In the genomic region with DNA sequence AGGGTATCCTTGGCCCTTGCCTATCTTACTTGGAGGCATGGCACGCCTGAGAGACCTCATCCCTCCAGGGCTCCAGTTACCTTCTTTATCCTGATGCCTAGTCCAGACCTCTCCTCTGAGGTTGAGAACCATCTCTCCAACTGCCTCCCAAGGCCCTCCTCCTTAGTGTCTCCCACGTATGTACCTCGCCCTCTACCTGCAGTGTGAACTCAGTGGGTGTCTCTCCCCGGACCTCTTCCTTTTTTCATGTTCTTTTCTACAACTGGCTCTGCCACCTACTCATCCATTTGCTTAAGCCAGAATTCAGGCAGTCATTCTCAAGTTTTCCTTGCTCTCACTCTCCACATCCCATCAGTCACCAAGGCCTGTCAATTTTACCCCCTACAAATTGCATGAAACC, we compare ENCODE assay signal across 39 cellular contexts. TPM values are rescaled to one million over a fixed set of nuclear protein-coding genes. Genes with fewer than 3 reads are reported as not detected.
"Had no signal": no experiment of that assay in that cellular context is flagged by ENCODE, and none has a peak within 500 bp of the region (broad histone marks: within the 10 kb centered on the region; RNA-seq: fewer than 3 reads in every experiment).

No MANE protein-coding gene starts in this region.

- H3K4me1 ChIP-seq: adrenal gland, ascending aorta, body of pancreas, breast epithelium had no signal

- DNase-seq: activated effector memory CD4-positive, alpha-beta T cell treated with anti-CD3 and anti-CD28 coated beads, Interleukin-2, amount 50 U/mL, for 16 hours; activated effector memory CD4-positive, alpha-beta T cell treated with Interleukin-2 at 50 U/mL for 16 hours; activated gamma-delta T cell; activated gamma-delta T cell treated with Interleukin-2 at 50 U/mL for 16 hours; activated naive CD4-positive, alpha-beta T cell; activated naive CD4-positive, alpha-beta T cell treated with anti-CD3 and anti-CD28 coated beads for 36 hours; activated naive CD4-positive, alpha-beta T cell treated with anti-CD3 and anti-CD28 coated beads, Interleukin-2, amount 10 ng/mL, durations not matched to agents 7 days and 5 days; activated naive CD4-positive, alpha-beta T cell treated with anti-CD3 and anti-CD28 coated beads, Interleukin-2, amount 50 U/mL, for 16 hours; activated naive CD4-positive, alpha-beta T cell treated with Interleukin-2 at 50 U/mL for 16 hours; activated naive CD8-positive, alpha-beta T cell treated with anti-CD3 and anti-CD28 coated beads for 36 hours; activated naive CD8-positive, alpha-beta T cell treated with anti-CD3 and anti-CD28 coated beads, Interleukin-2, amount 10 ng/mL, durations not matched to agents 7 days and 5 days; activated naive CD8-positive, alpha-beta T cell treated with anti-CD3 and anti-CD28 coated beads, Interleukin-2, amount 50 U/mL, for 24 hours; activated T-cell treated with anti-CD3 and anti-CD28 coated beads, Interleukin-2, amount 50 U/mL, for 24 hours; activated T-cell treated with anti-CD3 and anti-CD28 coated beads, Interleukin-2, amount 50 U/mL, for 4 hours; activated T-cell treated with anti-CD3 and anti-CD28 coated beads, Interleukin-2, amount 50 U/mL, for 48 hours; activated T-cell treated with anti-CD3 and anti-CD28 coated beads, Interleukin-2, amount 50 U/mL, for 72 hours; adrenal gland; amniotic stem cell; amygdala; anterior cingulate cortex; aorta; body of pancreas; brain microvascular endothelial cell; caudate nucleus; central memory CD4-positive, alpha-beta T cell; cerebellar nuclear complex had no signal

- H3K9me3 ChIP-seq: adrenal gland, ascending aorta, body of pancreas, breast epithelium had no signal

- H3K4me3 ChIP-seq: adrenal gland, ascending aorta, body of pancreas, breast epithelium, cardiac muscle cell had no signal

- H3K27ac Mint-ChIP-seq: activated naive CD4-positive, alpha-beta T cell treated with anti-CD3 and anti-CD28 coated beads for 36 hours; activated naive CD4-positive, alpha-beta T cell treated with anti-CD3 and anti-CD28 coated beads, Interleukin-2, amount 10 ng/mL, durations not matched to agents 7 days and 5 days; activated naive CD4-positive, alpha-beta T cell treated with anti-CD3 and anti-CD28 coated beads, Interleukin-2, amount 50 U/mL, for 24 hours; activated naive CD4-positive, alpha-beta T cell treated with anti-CD3 and anti-CD28 coated beads, Interleukin-2, amount 50 U/mL, for 72 hours; activated naive CD8-positive, alpha-beta T cell; activated naive CD8-positive, alpha-beta T cell treated with anti-CD3 and anti-CD28 coated beads for 36 hours; activated naive CD8-positive, alpha-beta T cell treated with anti-CD3 and anti-CD28 coated beads, Interleukin-2, amount 10 ng/mL, durations not matched to agents 7 days and 5 days; activated naive CD8-positive, alpha-beta T cell treated with anti-CD3 and anti-CD28 coated beads, Interleukin-2, amount 50 U/mL, for 24 hours; activated T-cell treated with anti-CD3 and anti-CD28 coated beads, Interleukin-2, amount 50 U/mL, for 24 hours; activated T-cell treated with anti-CD3 and anti-CD28 coated beads, Interleukin-2, amount 50 U/mL, for 72 hours; activated T-helper 1 cell treated with anti-CD3 and anti-CD28 coated beads, Interleukin-12 subunit alpha, Interleukin-12 subunit beta, Interleukin-2, Interleukin-4 antibody, amounts not matched to agents 30 ng/mL and 10 ng/mL and 1 ng/mL, durations not matched to agents 14 hours and 24 hours and 36 hours; activated T-helper 17 cell treated with anti-CD3 and anti-CD28 coated beads, Interleukin-2, amount 50 U/mL, for 72 hours; activated T-helper 2 cell treated with anti-CD3 and anti-CD28 coated beads, Interferon-gamma antibody, Interleukin-2, Interleukin-4, amounts not matched to agents 10 μg/mL and 5 μg/mL and 100 μg/mL, durations not matched to agents 14 hours and 24 hours and 36 hours; brain had no signal

- H3K9me3 Mint-ChIP-seq: activated naive CD4-positive, alpha-beta T cell treated with anti-CD3 and anti-CD28 coated beads for 36 hours; activated naive CD4-positive, alpha-beta T cell treated with anti-CD3 and anti-CD28 coated beads, Interleukin-2, amount 10 ng/mL, durations not matched to agents 7 days and 5 days; activated naive CD4-positive, alpha-beta T cell treated with anti-CD3 and anti-CD28 coated beads, Interleukin-2, amount 50 U/mL, for 24 hours; activated naive CD4-positive, alpha-beta T cell treated with anti-CD3 and anti-CD28 coated beads, Interleukin-2, amount 50 U/mL, for 72 hours; activated naive CD8-positive, alpha-beta T cell treated with anti-CD3 and anti-CD28 coated beads for 36 hours; activated naive CD8-positive, alpha-beta T cell treated with anti-CD3 and anti-CD28 coated beads, Interleukin-2, amount 10 ng/mL, durations not matched to agents 7 days and 5 days; activated naive CD8-positive, alpha-beta T cell treated with anti-CD3 and anti-CD28 coated beads, Interleukin-2, amount 50 U/mL, for 24 hours; activated T-cell treated with anti-CD3 and anti-CD28 coated beads, Interleukin-2, amount 50 U/mL, for 24 hours; activated T-cell treated with anti-CD3 and anti-CD28 coated beads, Interleukin-2, amount 50 U/mL, for 4 hours; activated T-cell treated with anti-CD3 and anti-CD28 coated beads, Interleukin-2, amount 50 U/mL, for 72 hours; activated T-helper 1 cell treated with anti-CD3 and anti-CD28 coated beads, Interleukin-12 subunit alpha, Interleukin-12 subunit beta, Interleukin-2, Interleukin-4 antibody, amounts not matched to agents 30 ng/mL and 10 ng/mL and 1 ng/mL, durations not matched to agents 14 hours and 24 hours and 36 hours; activated T-helper 17 cell treated with anti-CD3 and anti-CD28 coated beads, Interleukin-2, amount 50 U/mL, for 72 hours; activated T-helper 2 cell treated with anti-CD3 and anti-CD28 coated beads, Interferon-gamma antibody, Interleukin-2, Interleukin-4, amounts not matched to agents 10 μg/mL and 5 μg/mL and 100 μg/mL, durations not matched to agents 14 hours and 24 hours and 36 hours; brain; central memory CD8-positive, alpha-beta T cell had no signal

- ATAC-seq: activated naive CD4-positive, alpha-beta T cell treated with anti-CD3 and anti-CD28 coated beads, Interleukin-2, amount 50 U/mL, for 72 hours; activated naive CD8-positive, alpha-beta T cell treated with anti-CD3 and anti-CD28 coated beads, Interleukin-2, amount 50 U/mL, for 24 hours; activated T-cell treated with anti-CD3 and anti-CD28 coated beads, Interleukin-2, amount 50 U/mL, for 4 hours; activated T-cell treated with anti-CD3 and anti-CD28 coated beads, Interleukin-2, amount 50 U/mL, for 72 hours; activated T-helper 17 cell treated with anti-CD3 and anti-CD28 coated beads, Interleukin-2, amount 50 U/mL, for 72 hours; body of pancreas had no signal

- H3K27me3 Mint-ChIP-seq: activated T-helper 17 cell treated with anti-CD3 and anti-CD28 coated beads, Interleukin-2, amount 50 U/mL, for 72 hours had no signal

- H3K4me1 Mint-ChIP-seq: activated naive CD4-positive, alpha-beta T cell treated with anti-CD3 and anti-CD28 coated beads, Interleukin-2, amount 10 ng/mL, durations not matched to agents 7 days and 5 days; activated naive CD4-positive, alpha-beta T cell treated with anti-CD3 and anti-CD28 coated beads, Interleukin-2, amount 50 U/mL, for 24 hours; activated T-helper 17 cell treated with anti-CD3 and anti-CD28 coated beads, Interleukin-2, amount 50 U/mL, for 72 hours; central memory CD8-positive, alpha-beta T cell had no signal

- H3K27ac ChIP-seq: adrenal gland, ascending aorta, body of pancreas, brain microvascular endothelial cell, breast epithelium, cardiac muscle cell had no signal

- H3K36me3 ChIP-seq: adrenal gland, ascending aorta, brain microvascular endothelial cell, breast epithelium, cardiac muscle cell had no signal

- H3K4me3 Mint-ChIP-seq: activated naive CD4-positive, alpha-beta T cell treated with anti-CD3 and anti-CD28 coated beads for 36 hours; activated naive CD4-positive, alpha-beta T cell treated with anti-CD3 and anti-CD28 coated beads, Interleukin-2, amount 10 ng/mL, durations not matched to agents 7 days and 5 days; activated naive CD4-positive, alpha-beta T cell treated with anti-CD3 and anti-CD28 coated beads, Interleukin-2, amount 50 U/mL, for 24 hours; activated naive CD8-positive, alpha-beta T cell; activated naive CD8-positive, alpha-beta T cell treated with anti-CD3 and anti-CD28 coated beads for 36 hours; activated naive CD8-positive, alpha-beta T cell treated with anti-CD3 and anti-CD28 coated beads, Interleukin-2, amount 10 ng/mL, durations not matched to agents 7 days and 5 days; activated naive CD8-positive, alpha-beta T cell treated with anti-CD3 and anti-CD28 coated beads, Interleukin-2, amount 50 U/mL, for 24 hours; activated T-cell treated with anti-CD3 and anti-CD28 coated beads, Interleukin-2, amount 50 U/mL, for 24 hours; activated T-cell treated with anti-CD3 and anti-CD28 coated beads, Interleukin-2, amount 50 U/mL, for 4 hours; activated T-cell treated with anti-CD3 and anti-CD28 coated beads, Interleukin-2, amount 50 U/mL, for 72 hours; activated T-helper 1 cell treated with anti-CD3 and anti-CD28 coated beads, Interleukin-12 subunit alpha, Interleukin-12 subunit beta, Interleukin-2, Interleukin-4 antibody, amounts not matched to agents 30 ng/mL and 10 ng/mL and 1 ng/mL, durations not matched to agents 14 hours and 24 hours and 36 hours; activated T-helper 17 cell treated with anti-CD3 and anti-CD28 coated beads, Interleukin-2, amount 50 U/mL, for 72 hours; brain; central memory CD8-positive, alpha-beta T cell had no signal

- H3K36me3 Mint-ChIP-seq: activated naive CD4-positive, alpha-beta T cell treated with anti-CD3 and anti-CD28 coated beads, Interleukin-2, amount 10 ng/mL, durations not matched to agents 7 days and 5 days; activated naive CD4-positive, alpha-beta T cell treated with anti-CD3 and anti-CD28 coated beads, Interleukin-2, amount 50 U/mL, for 24 hours; activated naive CD4-positive, alpha-beta T cell treated with anti-CD3 and anti-CD28 coated beads, Interleukin-2, amount 50 U/mL, for 72 hours; activated naive CD8-positive, alpha-beta T cell treated with anti-CD3 and anti-CD28 coated beads for 36 hours; activated naive CD8-positive, alpha-beta T cell treated with anti-CD3 and anti-CD28 coated beads, Interleukin-2, amount 10 ng/mL, durations not matched to agents 7 days and 5 days had no signal

RNA-seq across cellular contexts. Expression of a gene that starts 21.6 kb away (rescaled TPM):
- total RNA-seq: ascending aorta, body of pancreas had no signal

RNA-seq across cellular contexts. Expression of a gene that starts 45.3 kb away (rescaled TPM):
- total RNA-seq: activated naive CD4-positive, alpha-beta T cell treated with anti-CD3 and anti-CD28 coated beads for 36 hours; activated naive CD8-positive, alpha-beta T cell treated with anti-CD3 and anti-CD28 coated beads for 36 hours; activated T-cell treated with anti-CD3 and anti-CD28 coated beads, Interleukin-2, amount 50 U/mL, for 4 hours; activated T-helper 17 cell treated with anti-CD3 and anti-CD28 coated beads, Interleukin-2, amount 50 U/mL, for 72 hours; activated T-helper 2 cell treated with anti-CD3 and anti-CD28 coated beads, Interferon-gamma antibody, Interleukin-2, Interleukin-4, amounts not matched to agents 10 μg/mL and 5 μg/mL and 100 μg/mL, durations not matched to agents 14 hours and 24 hours and 36 hours; aorta; ascending aorta; astrocyte; body of pancreas; bronchial epithelial cell had no signal
